Comparison of ENCODE assay signal across 29 cellular contexts in genomic region chr4:179116581-179116980, GRCh38.
"Had no signal": no experiment of that assay in that cellular context is flagged by ENCODE, and none has a peak within 500 bp of the region (broad histone marks: within the 10 kb centered on the region; RNA-seq: fewer than 3 reads in every experiment).

No MANE protein-coding gene starts in this region.

- H3K9me3 ChIP-seq: stomach, testis, thoracic aorta, thyroid gland, tibial artery, tibial nerve, transverse colon, upper lobe of left lung, upper lobe of right lung, uterus, vagina had no signal

- H3K36me3 ChIP-seq: stomach, suprapubic skin, thoracic aorta, thyroid gland, tibial artery, tibial nerve, transverse colon, upper lobe of left lung, upper lobe of right lung, uterus, vagina had no signal

- H3K27ac Mint-ChIP-seq: stimulated activated effector memory CD8-positive, alpha-beta T cell treated with anti-CD3 and anti-CD28 coated beads, Interleukin-12 subunit alpha, Interleukin-12 subunit beta, amount 100 ng/mL, for 72 hours; stimulated activated memory B cell treated with anti-CD40 and anti-IgM and Interleukin-4, amounts not matched to agents 10 μg/mL and 1 μg/mL and 100 μg/mL, for 72 hours; stimulated activated naive B cell treated with anti-CD40 and anti-IgM and Interleukin-4, amounts not matched to agents 10 μg/mL and 1 μg/mL and 100 μg/mL, for 72 hours; stimulated activated naive CD8-positive, alpha-beta T cell treated with anti-CD3 and anti-CD28 coated beads, Interleukin-15, amount 100 ng/mL, for 72 hours; stimulated activated naive CD8-positive, alpha-beta T cell treated with anti-CD3 and anti-CD28 coated beads, Interleukin-15, Interleukin-2, amounts not matched to agents 100 ng/mL and 50 ng/mL, for 24 hours; type B pancreatic cell had no signal

- FAIRE-seq: urothelium cell line had no signal

- H3K4me3 ChIP-seq: stomach, suprapubic skin, testis, thoracic aorta, thyroid gland, tibial artery, tibial nerve, transverse colon, upper lobe of left lung, upper lobe of right lung, uterus, vagina had no signal

- DNase-seq: stimulated activated CD4-positive, alpha-beta T cell treated with anti-CD3 and anti-CD28 coated beads, Interleukin-2, amount 100 ng/mL, for 48 hours; stimulated activated CD4-positive, alpha-beta T cell treated with anti-CD3 and anti-CD28 coated beads, Interleukin-4, amount 100 ng/mL, for 1 hour; stimulated activated CD4-positive, alpha-beta T cell treated with anti-CD3 and anti-CD28 coated beads, Interleukin-4, amount 100 ng/mL, for 24 hours; stimulated activated CD4-positive, alpha-beta T cell treated with anti-CD3 and anti-CD28 coated beads, Interleukin-4, amount 100 ng/mL, for 4 hours; stimulated activated CD8-positive, alpha-beta memory T cell treated with anti-CD3 and anti-CD28 coated beads, Interleukin-4, amount 100 ng/mL, for 48 hours; stimulated activated naive B cell treated with anti-CD40 and anti-IgM and Interleukin-4, amounts not matched to agents 10 μg/mL and 1 μg/mL and 100 μg/mL, for 72 hours; stimulated activated naive CD4-positive, alpha-beta T cell; stimulated activated naive CD4-positive, alpha-beta T cell treated with Interleukin-2 at 50 U/mL for 16 hours; stimulated activated naive CD8-positive, alpha-beta T cell treated with anti-CD3 and anti-CD28 coated beads, Interleukin-15, amount 100 ng/mL, for 72 hours; stimulated activated naive CD8-positive, alpha-beta T cell treated with anti-CD3 and anti-CD28 coated beads, Interleukin-15, Interleukin-2, amounts not matched to agents 100 U/mL and 50 U/mL, for 24 hours; stomach; substantia nigra; testis; thyroid gland; tibial artery; transverse colon; trophoblast cell; upper lobe of left lung; upper lobe of right lung; uterus had no signal

- H3K27me3 Mint-ChIP-seq: stimulated activated memory B cell treated with anti-CD40 and anti-IgM and Interleukin-4, amounts not matched to agents 10 μg/mL and 1 μg/mL and 100 μg/mL, for 72 hours; stimulated activated naive B cell treated with anti-CD40 and anti-IgM and Interleukin-4, amounts not matched to agents 10 μg/mL and 1 μg/mL and 100 μg/mL, for 72 hours; stimulated activated naive CD8-positive, alpha-beta T cell treated with anti-CD3 and anti-CD28 coated beads, Interleukin-15, amount 100 ng/mL, for 72 hours; stimulated activated naive CD8-positive, alpha-beta T cell treated with anti-CD3 and anti-CD28 coated beads, Interleukin-15, Interleukin-2, amounts not matched to agents 100 ng/mL and 50 ng/mL, for 24 hours; type B pancreatic cell had no signal

- H3K9me3 Mint-ChIP-seq: stimulated activated memory B cell treated with anti-CD40 and anti-IgM and Interleukin-4, amounts not matched to agents 10 μg/mL and 1 μg/mL and 100 μg/mL, for 72 hours; type B pancreatic cell had no signal

- H3K27me3 ChIP-seq: stomach, suprapubic skin, testis, thyroid gland, tibial artery, tibial nerve, transverse colon, upper lobe of left lung, upper lobe of right lung, uterus, vagina had no signal

- H3K27ac ChIP-seq: stomach, suprapubic skin, testis, thoracic aorta, thyroid gland, tibial artery, tibial nerve, transverse colon, upper lobe of left lung, upper lobe of right lung, uterus, vagina had no signal

- ATAC-seq: stimulated activated effector memory CD8-positive, alpha-beta T cell treated with anti-CD3 and anti-CD28 coated beads, Interleukin-12 subunit alpha, Interleukin-12 subunit beta, amount 100 ng/mL, for 72 hours; stimulated activated memory B cell treated with anti-CD40 and anti-IgM and Interleukin-4, amounts not matched to agents 10 μg/mL and 1 μg/mL and 100 μg/mL, for 72 hours; stimulated activated naive B cell treated with anti-CD40 and anti-IgM and Interleukin-4, amounts not matched to agents 10 μg/mL and 1 μg/mL and 100 μg/mL, for 72 hours; stimulated activated naive CD8-positive, alpha-beta T cell treated with anti-CD3 and anti-CD28 coated beads, Interleukin-15, amount 100 ng/mL, for 72 hours; stimulated activated naive CD8-positive, alpha-beta T cell treated with anti-CD3 and anti-CD28 coated beads, Interleukin-15, Interleukin-2, amounts not matched to agents 100 U/mL and 50 U/mL, for 24 hours; upper lobe of right lung had no signal

- H3K4me1 Mint-ChIP-seq: stimulated activated effector memory CD8-positive, alpha-beta T cell treated with anti-CD3 and anti-CD28 coated beads, Interleukin-12 subunit alpha, Interleukin-12 subunit beta, amount 100 ng/mL, for 72 hours; stimulated activated memory B cell treated with anti-CD40 and anti-IgM and Interleukin-4, amounts not matched to agents 10 μg/mL and 1 μg/mL and 100 μg/mL, for 72 hours; stimulated activated naive B cell treated with anti-CD40 and anti-IgM and Interleukin-4, amounts not matched to agents 10 μg/mL and 1 μg/mL and 100 μg/mL, for 72 hours; stimulated activated naive CD8-positive, alpha-beta T cell treated with anti-CD3 and anti-CD28 coated beads, Interleukin-15, amount 100 ng/mL, for 72 hours had no signal

- H3K36me3 Mint-ChIP-seq: stimulated activated effector memory CD8-positive, alpha-beta T cell treated with anti-CD3 and anti-CD28 coated beads, Interleukin-12 subunit alpha, Interleukin-12 subunit beta, amount 100 ng/mL, for 72 hours; stimulated activated memory B cell treated with anti-CD40 and anti-IgM and Interleukin-4, amounts not matched to agents 10 μg/mL and 1 μg/mL and 100 μg/mL, for 72 hours; stimulated activated naive B cell treated with anti-CD40 and anti-IgM and Interleukin-4, amounts not matched to agents 10 μg/mL and 1 μg/mL and 100 μg/mL, for 72 hours; type B pancreatic cell had no signal

- H3K4me1 ChIP-seq: stomach, suprapubic skin, testis, thyroid gland, tibial artery, tibial nerve, transverse colon, upper lobe of left lung, upper lobe of right lung, uterus, vagina had no signal

- H3K4me3 Mint-ChIP-seq: stimulated activated effector memory CD8-positive, alpha-beta T cell treated with anti-CD3 and anti-CD28 coated beads, Interleukin-12 subunit alpha, Interleukin-12 subunit beta, amount 100 ng/mL, for 72 hours; stimulated activated memory B cell treated with anti-CD40 and anti-IgM and Interleukin-4, amounts not matched to agents 10 μg/mL and 1 μg/mL and 100 μg/mL, for 72 hours; stimulated activated naive B cell treated with anti-CD40 and anti-IgM and Interleukin-4, amounts not matched to agents 10 μg/mL and 1 μg/mL and 100 μg/mL, for 72 hours; stimulated activated naive CD8-positive, alpha-beta T cell treated with anti-CD3 and anti-CD28 coated beads, Interleukin-15, amount 100 ng/mL, for 72 hours; stimulated activated naive CD8-positive, alpha-beta T cell treated with anti-CD3 and anti-CD28 coated beads, Interleukin-15, Interleukin-2, amounts not matched to agents 100 ng/mL and 50 ng/mL, for 24 hours; type B pancreatic cell had no signal
